Comparison of ENCODE assay signal across 30 cellular contexts in genomic region chr4:183887351-183887750, GRCh38. TPM values are rescaled to one million over a fixed set of nuclear protein-coding genes. Genes with fewer than 3 reads are reported as not detected.
"Had no signal": no experiment of that assay in that cellular context is flagged by ENCODE, and none has a peak within 500 bp of the region (broad histone marks: within the 10 kb centered on the region; RNA-seq: fewer than 3 reads in every experiment).

No MANE protein-coding gene starts in this region.

- ATAC-seq: activated CD8-positive, alpha-beta memory T cell treated with anti-CD3 and anti-CD28 coated beads, Interleukin-2, amount 10 ng/mL, durations not matched to agents 7 days and 5 days; K562; SK-N-SH treated with all-trans-retinoic acid at 6 μM for 48 hours; WTC11 had no signal

- H3K9me3 ChIP-seq: breast epithelium, colonic mucosa, Peyer's patch, SJSA1 had no signal

- H3K27ac Mint-ChIP-seq: activated CD4-positive, alpha-beta T cell treated with anti-CD3 and anti-CD28 coated beads, Interleukin-2, amount 10 ng/mL, durations not matched to agents 24 days and 14 days; activated CD8-positive, alpha-beta memory T cell treated with anti-CD3 and anti-CD28 coated beads, Interleukin-2, amount 10 ng/mL, durations not matched to agents 7 days and 5 days; activated naive CD4-positive, alpha-beta T cell treated with anti-CD3 and anti-CD28 coated beads, Interleukin-2, amount 50 U/mL, for 24 hours; activated T-cell treated with anti-CD3 and anti-CD28 coated beads, Interleukin-2, amount 50 U/mL, for 24 hours; activated T-helper 1 cell treated with anti-CD3 and anti-CD28 coated beads, Interleukin-12 subunit alpha, Interleukin-12 subunit beta, Interleukin-2, Interleukin-4 antibody, amounts not matched to agents 30 ng/mL and 10 ng/mL and 1 ng/mL, durations not matched to agents 14 hours and 24 hours and 36 hours; WTC11 had no signal

- H3K4me1 ChIP-seq: breast epithelium, colonic mucosa, Peyer's patch, SJSA1 had no signal

- DNase-seq: activated CD4-positive, alpha-beta T cell treated with anti-CD3 and anti-CD28 coated beads for 1 hour; activated CD4-positive, alpha-beta T cell treated with anti-CD3 and anti-CD28 coated beads, Interleukin-2, amount 10 ng/mL, durations not matched to agents 24 days and 14 days; activated CD4-positive, alpha-beta T cell treated with anti-CD3 and anti-CD28 coated beads, Interleukin-2, amount 50 U/mL, for 48 hours; activated CD8-positive, alpha-beta memory T cell treated with anti-CD3 and anti-CD28 coated beads, Interleukin-2, amount 10 ng/mL, durations not matched to agents 7 days and 5 days; activated effector memory CD4-positive, alpha-beta T cell treated with Interleukin-2 at 50 U/mL for 16 hours; activated naive CD4-positive, alpha-beta T cell; activated T-cell treated with anti-CD3 and anti-CD28 coated beads, Interleukin-2, amount 50 U/mL, for 24 hours; aorta; caudate nucleus; colonic mucosa; Karpas-422; MM.1S; NCI-H1436; NCI-H1694 treated with DMSO at 0.1 percent for 48 hours; NCI-H2029 treated with DMSO at 0.1 percent for 48 hours; NCI-H2171; NCI-H2227 treated with DMSO at 0.1 percent for 48 hours; NCI-H526; Peyer's patch; Right ventricle myocardium superior; SW 1271 had no signal

- H3K4me1 Mint-ChIP-seq: activated CD4-positive, alpha-beta T cell treated with anti-CD3 and anti-CD28 coated beads, Interleukin-2, amount 10 ng/mL, durations not matched to agents 24 days and 14 days; activated CD8-positive, alpha-beta memory T cell treated with anti-CD3 and anti-CD28 coated beads, Interleukin-2, amount 10 ng/mL, durations not matched to agents 7 days and 5 days; activated naive CD4-positive, alpha-beta T cell treated with anti-CD3 and anti-CD28 coated beads, Interleukin-2, amount 50 U/mL, for 24 hours had no signal

- H3K27me3 Mint-ChIP-seq: activated naive CD4-positive, alpha-beta T cell treated with anti-CD3 and anti-CD28 coated beads, Interleukin-2, amount 50 U/mL, for 24 hours had no signal

- H3K36me3 Mint-ChIP-seq: activated CD8-positive, alpha-beta memory T cell treated with anti-CD3 and anti-CD28 coated beads, Interleukin-2, amount 10 ng/mL, durations not matched to agents 7 days and 5 days; activated naive CD4-positive, alpha-beta T cell treated with anti-CD3 and anti-CD28 coated beads, Interleukin-2, amount 50 U/mL, for 24 hours; WTC11 had no signal

- H3K9me3 Mint-ChIP-seq: activated CD4-positive, alpha-beta T cell treated with anti-CD3 and anti-CD28 coated beads, Interleukin-2, amount 10 ng/mL, durations not matched to agents 24 days and 14 days; activated naive CD4-positive, alpha-beta T cell treated with anti-CD3 and anti-CD28 coated beads, Interleukin-2, amount 50 U/mL, for 24 hours; activated T-cell treated with anti-CD3 and anti-CD28 coated beads, Interleukin-2, amount 50 U/mL, for 24 hours; activated T-helper 1 cell treated with anti-CD3 and anti-CD28 coated beads, Interleukin-12 subunit alpha, Interleukin-12 subunit beta, Interleukin-2, Interleukin-4 antibody, amounts not matched to agents 30 ng/mL and 10 ng/mL and 1 ng/mL, durations not matched to agents 14 hours and 24 hours and 36 hours; WTC11 had no signal

- H3K4me3 ChIP-seq: breast epithelium, colonic mucosa, K562, Peyer's patch, SJSA1 had no signal

- H3K4me3 Mint-ChIP-seq: activated CD4-positive, alpha-beta T cell treated with anti-CD3 and anti-CD28 coated beads, Interleukin-2, amount 10 ng/mL, durations not matched to agents 24 days and 14 days; activated CD8-positive, alpha-beta memory T cell treated with anti-CD3 and anti-CD28 coated beads, Interleukin-2, amount 10 ng/mL, durations not matched to agents 7 days and 5 days; activated naive CD4-positive, alpha-beta T cell treated with anti-CD3 and anti-CD28 coated beads, Interleukin-2, amount 50 U/mL, for 24 hours; activated T-cell treated with anti-CD3 and anti-CD28 coated beads, Interleukin-2, amount 50 U/mL, for 24 hours; activated T-helper 1 cell treated with anti-CD3 and anti-CD28 coated beads, Interleukin-12 subunit alpha, Interleukin-12 subunit beta, Interleukin-2, Interleukin-4 antibody, amounts not matched to agents 30 ng/mL and 10 ng/mL and 1 ng/mL, durations not matched to agents 14 hours and 24 hours and 36 hours; WTC11 had no signal

- H3K27me3 ChIP-seq: breast epithelium, colonic mucosa, Peyer's patch, SJSA1 had no signal

- H3K36me3 ChIP-seq: breast epithelium, colonic mucosa, Peyer's patch, SJSA1 had no signal

- H3K27ac ChIP-seq: breast epithelium, colonic mucosa, Peyer's patch, RWPE1, SJSA1 had no signal

RNA-seq across cellular contexts. Expression of gene STOX2, which starts 17.8 kb away (rescaled TPM):
- total RNA-seq: activated CD4-positive, alpha-beta T cell treated with anti-CD3 and anti-CD28 coated beads, Interleukin-2, amount 10 ng/mL, durations not matched to agents 24 days and 14 days; activated CD8-positive, alpha-beta memory T cell treated with anti-CD3 and anti-CD28 coated beads, Interleukin-2, amount 10 ng/mL, durations not matched to agents 7 days and 5 days; activated T-helper 1 cell treated with anti-CD3 and anti-CD28 coated beads, Interleukin-12 subunit alpha, Interleukin-12 subunit beta, Interleukin-2, Interleukin-4 antibody, amounts not matched to agents 30 ng/mL and 10 ng/mL and 1 ng/mL, durations not matched to agents 14 hours and 24 hours and 36 hours; K562; T-helper 1 cell treated with Interleukin-12 subunit alpha and Interleukin-12 subunit beta and Interleukin-4 antibody, amounts not matched to agents 30 ng/mL and 1 ng/mL, for 36 hours had no signal
